Comparison of ENCODE assay signal across 8 cellular contexts in the genomic region with DNA sequence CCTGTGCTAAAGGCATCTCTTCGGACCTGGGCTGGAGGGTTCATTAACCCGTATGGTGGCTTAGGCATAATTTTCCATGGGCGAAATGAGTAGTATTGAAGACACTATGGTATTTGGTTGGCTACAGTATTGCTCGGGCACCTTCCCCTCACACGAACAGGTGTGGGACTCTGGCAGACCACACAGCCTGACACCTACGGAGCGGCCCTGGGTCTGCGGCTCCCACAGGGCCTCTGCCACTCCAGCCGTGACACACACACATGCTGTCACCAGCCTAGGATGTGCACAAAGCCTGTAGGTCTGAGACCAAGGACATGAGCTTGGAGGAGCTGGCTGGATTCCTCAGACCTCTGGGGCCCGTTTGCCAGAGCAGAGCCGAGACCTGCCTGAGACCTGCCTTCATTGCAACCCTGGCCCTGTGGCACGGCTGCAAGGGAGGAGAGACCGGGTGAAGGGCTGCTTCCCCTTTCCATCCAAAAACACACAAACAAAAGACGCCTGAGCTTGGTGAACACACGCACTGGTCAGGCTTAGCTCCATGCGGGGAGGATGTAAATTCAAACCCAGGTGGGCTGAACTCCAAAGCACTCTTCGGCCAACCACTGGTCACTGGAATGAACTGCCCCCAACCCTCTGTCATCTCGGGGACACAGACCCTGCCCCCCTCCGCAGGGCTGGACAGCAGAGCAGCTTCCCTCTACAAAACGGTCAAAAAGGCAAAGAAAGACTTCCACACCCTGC. TPM values are rescaled to one million over a fixed set of nuclear protein-coding genes. Genes with fewer than 3 reads are reported as not detected.
DNase-seq lines count a peak whose midpoint lies in the region; ATAC-seq and TF ChIP-seq lines count a peak whose summit lies in the region.
"Not testable (repeated sequence)": the region's sequence is repeated elsewhere in the genome, so short reads cannot be mapped to it uniquely, and the experiment has no call there.
"Had no signal": no experiment of that assay in that cellular context is flagged by ENCODE, and none has a peak within 500 bp of the region (broad histone marks: within the 10 kb centered on the region; RNA-seq: fewer than 3 reads in every experiment).

No MANE protein-coding gene starts in this region.

- peak; percentile 63 to 84 for DNase-seq in HL-60 (ENCODE audit: low read depth in 1 of 2, low spot score in 1 of 2)
- DNase-seq in MV-4-11 (lab: John Stamatoyannopoulos, UW), result peak; percentile 74
- DNase-seq in Panc1 (ENCODE audit: low read depth, low spot score); WTC11 (ENCODE audit: low spot score); stimulated activated naive CD8-positive, alpha-beta T cell treated with anti-CD3 and anti-CD28 coated beads, Interleukin-15, amount 100 ng/mL, for 72 hours: not testable (repeated sequence)
- peak; percentile 57 for DNase-seq in islet precursor cell
- peak; percentile 59 for DNase-seq in neural progenitor cell (ENCODE audit: low spot score)

- not testable (repeated sequence) for TF ChIP-seq CTCF in HL-60 (IDR thresholded peaks at IDR 0.05; ENCODE audit: insufficient read depth, low read length); Panc1 (IDR thresholded peaks at IDR 0.05); WTC11 (IDR thresholded peaks at IDR 0.05); neural progenitor cell (IDR thresholded peaks at IDR 0.05)

- H3K9ac ChIP-seq in neural progenitor cell, result not testable (repeated sequence)

- peak overlapping the region; percentile 21; the same call in 1 of the 2 replicates for H3K4me3 ChIP-seq in HL-60 (replicated peaks; ENCODE audit: insufficient read depth, low read length)
- H3K4me3 ChIP-seq in Panc1 (ENCODE audit: low read depth in 2 of 2, low read length in 2 of 2); neural progenitor cell: not testable (repeated sequence)

- not testable (repeated sequence) for H3K79me2 ChIP-seq in neural progenitor cell (ENCODE audit: low read depth)

- BruUV-seq in Panc1 (replicated peaks; lab: Mats Ljungman, UMichigan), result not testable (repeated sequence)

- not testable (repeated sequence) for H3K9me3 ChIP-seq in Panc1 (ENCODE audit: control insufficient read depth, insufficient read depth, low read depth, low read length); neural progenitor cell (ENCODE audit: low read depth)

- peaks cover 40% of the 10 kb centered on the region for H3F3A ChIP-seq in neural progenitor cell (ENCODE audit: low read depth)

- H3K27ac ChIP-seq in HL-60 (replicated peaks) (peak overlapping the region; percentile 80), Panc1 (ENCODE audit: low read length) (peak overlapping the region; percentile 95)
- H3K27ac ChIP-seq in neural progenitor cell, result not testable (repeated sequence)

- CTCF ChIA-PET in Panc1 (lab: Charles Lee), result not testable (repeated sequence)
- CTCF ChIA-PET in WTC11 (lab: Charles Lee), result interaction anchor here (0.5 to 3.0 kb wide), 20 partner anchors 9 to 246 kb away, joined by 3 to 26 read pairs (median 4); partner anchors contain the start of gene BCAS4

- H3K27me3 ChIP-seq in HL-60 (ENCODE audit: insufficient read depth, poor library complexity, severe bottlenecking); Panc1 (ENCODE audit: control insufficient read depth, insufficient read depth, low read length); neural progenitor cell: not testable (repeated sequence)

- in situ Hi-C loops in Panc1 (cut with HindIII; ENCODE audit: low pct_unique_long_range_greater_than_20kb, low sequenced_read_pairs), result not testable (repeated sequence)

- H3K4me1 Mint-ChIP-seq in WTC11, result peaks cover 63% of the 10 kb centered on the region
- H3K4me1 Mint-ChIP-seq in neural progenitor cell, result peaks cover 51% of the 10 kb centered on the region
- H3K4me1 Mint-ChIP-seq in stimulated activated naive CD8-positive, alpha-beta T cell treated with anti-CD3 and anti-CD28 coated beads, Interleukin-15, amount 100 ng/mL, for 72 hours, result not testable (repeated sequence)

- H3K4me3 Mint-ChIP-seq in WTC11; neural progenitor cell; stimulated activated naive CD8-positive, alpha-beta T cell treated with anti-CD3 and anti-CD28 coated beads, Interleukin-15, amount 100 ng/mL, for 72 hours: not testable (repeated sequence)

- not testable (repeated sequence) for H3K4me2 ChIP-seq in neural progenitor cell

- not testable (repeated sequence) for H2AFZ ChIP-seq in neural progenitor cell (replicated peaks)

- intact Hi-C loops in Panc1 (cut with micrococcal nuclease; ENCODE audit: unreplicated experiment), result not testable (repeated sequence)

- ATAC-seq in Panc1 (peak; percentile 33), WTC11 (peak; percentile 15)
- ATAC-seq in stimulated activated naive CD8-positive, alpha-beta T cell treated with anti-CD3 and anti-CD28 coated beads, Interleukin-15, amount 100 ng/mL, for 72 hours, result peak; percentile 35

- not testable (repeated sequence) for H3K9me3 Mint-ChIP-seq in WTC11; neural progenitor cell; stimulated activated naive CD8-positive, alpha-beta T cell treated with anti-CD3 and anti-CD28 coated beads, Interleukin-15, amount 100 ng/mL, for 72 hours

- peak overlapping the region; percentile 55 for H3K27ac Mint-ChIP-seq in WTC11
- H3K27ac Mint-ChIP-seq in neural progenitor cell; stimulated activated naive CD8-positive, alpha-beta T cell treated with anti-CD3 and anti-CD28 coated beads, Interleukin-15, amount 100 ng/mL, for 72 hours: not testable (repeated sequence)

- H3K36me3 Mint-ChIP-seq in WTC11, neural progenitor cell: not testable (repeated sequence)

- POLR2A ChIA-PET in Panc1 (lab: Charles Lee), result interaction anchor here (0.6 kb wide), 1 partner anchor 49 kb away, joined by 21 read pairs; no protein-coding TSS in a partner anchor
- POLR2A ChIA-PET in WTC11 (lab: Charles Lee), result not testable (repeated sequence)

- not testable (repeated sequence) for H4K20me1 ChIP-seq in neural progenitor cell (ENCODE audit: low read depth)

- H3K27me3 Mint-ChIP-seq in WTC11 (ENCODE audit: low read depth); neural progenitor cell (ENCODE audit: insufficient read depth, low read depth): not testable (repeated sequence)
- H3K27me3 Mint-ChIP-seq in stimulated activated naive CD8-positive, alpha-beta T cell treated with anti-CD3 and anti-CD28 coated beads, Interleukin-15, amount 100 ng/mL, for 72 hours, result peaks cover 16% of the 10 kb centered on the region

- not testable (repeated sequence) for H3K36me3 ChIP-seq in Panc1 (ENCODE audit: control insufficient read depth, insufficient read depth, low read length); neural progenitor cell

- peaks cover 89% of the 10 kb centered on the region for H3K4me1 ChIP-seq in Panc1 (ENCODE audit: control insufficient read depth, insufficient read depth, low read length)
- peaks cover 42% of the 10 kb centered on the region for H3K4me1 ChIP-seq in neural progenitor cell

RNA-seq across cellular contexts. Expression of gene RIPOR3, which starts 51.2 kb away (rescaled TPM):
- total RNA-seq in Panc1 (2021; ENCODE audit: unreplicated experiment) (92.5 TPM), WTC11 (2021) (5.4 to 6.5 TPM (median 6.0 TPM) in 3 replicates), neural progenitor cell (ENCODE audit: low replicate concordance) (1.2 and 3.7 TPM in 2 replicates)
- polyA plus RNA-seq in Panc1 (2012; ENCODE audit: insufficient read length), result 97.9 TPM
- total RNA-seq: CD8-positive, alpha-beta memory T cell had no signal

Comparison
In these comparisons a context has a peak if more than half of its experiments do, and no peak if none do; other contexts are left out.
1. RNA of gene RIPOR3, which starts 51.2 kb away (total RNA-seq): 92.5 TPM in Panc1 (single experiment); 5.4 to 6.5 TPM in WTC11 and 1.2 to 3.7 TPM in neural progenitor cell; every median in the first group is over 10 times any median in the second.
2. Peak in every context shown above with its lines, with median percentiles within 50 percentile points of each other: ATAC-seq.